8 cellular contexts compared by ENCODE assay signal in genomic region chr7:42237162-42237821, GRCh38. TPM values are rescaled to one million over a fixed set of nuclear protein-coding genes. Genes with fewer than 3 reads are reported as not detected.
A peak's percentile ranks its signal among the peaks of the same experiment; 100 is the strongest.
DNase-seq lines count a peak whose midpoint lies in the region; ATAC-seq and TF ChIP-seq lines count a peak whose summit lies in the region.

GLI3 (minus strand) TSS chr7:42237209; CDS start chr7:42223253, 13,956 bp downstream.

- no TSS peak for BruUV-seq in mammary epithelial cell (replicated peaks; lab: Mats Ljungman, UMichigan)

- WGBS in mammary epithelial cell (ENCODE audit: low coverage, missing lambda C conversion rate) = 10% methylated on average over 2 of the region's 58 CpGs

- H4K20me1 ChIP-seq in mammary epithelial cell (ENCODE audit: insufficient read depth, low read length) = no peaks in the 10 kb centered on the region

- H3K4me2 ChIP-seq in mammary epithelial cell (ENCODE audit: insufficient read depth, low read depth, low read length) = peak within 1 kb of the TSS; percentile 92

- in situ Hi-C loops in mammary epithelial cell (cut with MboI; ENCODE audit: low sequenced_read_pairs in 2 of 2) = loop anchor here in 1 of 2 donors (25.0 kb wide), 2 partner anchors 250 to 450 kb away; no protein-coding TSS in a partner anchor
- in situ Hi-C loops in gastrocnemius medialis (cut with MboI; ENCODE audit: low sequenced_read_pairs in 4 of 4) = loop anchor here in 1 of 4 donors (25.0 kb wide), 1 partner anchor 250 kb away; no protein-coding TSS in a partner anchor

- POLR2A ChIA-PET in GM10248 (lab: Yijun Ruan, JAX) = no interaction called here

- H2AFZ ChIP-seq in mammary epithelial cell (ENCODE audit: low read depth, low read length) = peak within 1 kb of the TSS; percentile 95

- DNase-seq in 8988T (peak; percentile 35), GM10248 (ENCODE audit: extremely low spot score) (peak; percentile 68), NOMO-1 treated with dmso at 0.1 percent for 144 hours (lab: John Stamatoyannopoulos, UW; ENCODE audit: unreplicated experiment) (peak; percentile 17), mammary epithelial cell (peak; percentile 93), iPS-NIHi11 (ENCODE audit: low spot score) (peak; percentile 84), gastrocnemius medialis (peak; percentile 68 to 74), NCI-H187 treated with DMSO at 0.1 percent for 48 hours (lab: John Stamatoyannopoulos, UW) (no peak)

- H3K79me2 ChIP-seq in mammary epithelial cell (ENCODE audit: insufficient read depth, low read length) = peaks cover 45% of the 10 kb centered on the region

- H3K4me1 ChIP-seq in mammary epithelial cell (ENCODE audit: insufficient read depth, low read length) (peaks cover 31% of the 10 kb centered on the region), gastrocnemius medialis (peaks cover 9 to 16% of the 10 kb centered on the region in 2 donors)

- H3K27ac ChIP-seq in mammary epithelial cell (ENCODE audit: insufficient read depth, low read depth, low read length) = peak within 1 kb of the TSS; percentile 81
- peak within 1 kb of the TSS; percentile 78 to 88 (median 82) for H3K27ac ChIP-seq in gastrocnemius medialis

- TF ChIP-seq POLR2A in gastrocnemius medialis (IDR thresholded peaks at IDR 0.05) = peak; percentile 20 to 63

- no peaks in the 10 kb centered on the region for H3K27me3 ChIP-seq in mammary epithelial cell (ENCODE audit: insufficient read depth, low read length)
- H3K27me3 ChIP-seq in gastrocnemius medialis = peaks cover 0 to 18% (median 17%) of the 10 kb centered on the region in 3 donors

- peak; percentile 76 for ATAC-seq in HG02798 (IDR thresholded peaks at IDR 0.05; ENCODE audit: poor library complexity, unreplicated experiment)
- peak; percentile 81 to 86 for ATAC-seq in gastrocnemius medialis

- H3K9me3 ChIP-seq in mammary epithelial cell (replicated peaks; ENCODE audit: insufficient read depth, low read length) (no peaks in the 10 kb centered on the region), gastrocnemius medialis (no peaks in the 10 kb centered on the region)

- no peak for TF ChIP-seq CTCF in GM10248 (IDR thresholded peaks at IDR 0.05; ENCODE audit: control extremely low read depth, extremely low read depth, low read depth, missing control alignments)
- TF ChIP-seq CTCF in mammary epithelial cell (conservative IDR thresholded peaks at IDR 0.05 in 1 of 2, IDR thresholded peaks at IDR 0.05 in 1 of 2; ENCODE audit: extremely low read depth in 1 of 2, insufficient read depth in 1 of 2, low read depth in 1 of 2, low read length in 2 of 2) = peak; percentile 5 to 43
- TF ChIP-seq CTCF in gastrocnemius medialis (IDR thresholded peaks at IDR 0.05 in 4 of 5, conservative IDR thresholded peaks at IDR 0.05 in 1 of 5) = peak in 2 of 5 experiments; percentile 20 to 38

- H3K4me3 ChIP-seq in mammary epithelial cell (replicated peaks in 1 of 3; ENCODE audit: insufficient read depth in 1 of 3, low read depth in 2 of 3, low read length in 3 of 3) (peak within 1 kb of the TSS; percentile 73 to 92 (median 73)), gastrocnemius medialis (peak within 1 kb of the TSS; percentile 78 to 89 (median 82))

- H3K9ac ChIP-seq in mammary epithelial cell (ENCODE audit: insufficient read depth, low read length) = peak within 1 kb of the TSS; percentile 83

- CTCF ChIA-PET in GM10248 (lab: Yijun Ruan, JAX) (no interaction called here), mammary epithelial cell (lab: Charles Lee; ENCODE audit: low non-redundant PET) (no interaction called here)

- intact Hi-C loops in mammary epithelial cell (cut with micrococcal nuclease) = loop anchor here (1.0 to 10.0 kb wide), 8 partner anchors 108 to 598 kb away; no protein-coding TSS in a partner anchor
- intact Hi-C loops in gastrocnemius medialis (cut with DNase I; ENCODE audit: low total_unique reads) = loop anchor here (2.0 to 5.0 kb wide), 2 partner anchors 26 to 260 kb away; no protein-coding TSS in a partner anchor

- dilution Hi-C loops in mammary epithelial cell (cut with HindIII; ENCODE audit: low sequenced_read_pairs) = loop anchor here (25.0 kb wide), 1 partner anchor 250 kb away; no protein-coding TSS in a partner anchor

- H3K36me3 ChIP-seq in mammary epithelial cell (ENCODE audit: insufficient read depth, low read length) (no peaks in the 10 kb centered on the region), gastrocnemius medialis (no peaks in the 10 kb centered on the region)

RNA-seq across cellular contexts. Expression of gene GLI3, which starts in this region (rescaled TPM):
- 10 to 100 TPM in 1 of 2 donors, 1 to 10 TPM in 1; 6.3 to 26.2 TPM for total RNA-seq in mammary epithelial cell
- polyA plus RNA-seq in mammary epithelial cell = 4.3 TPM
- polyA minus RNA-seq in mammary epithelial cell = 44.0 TPM
- 1 to 10 TPM in 1 of 4 donors, under 1 TPM in 3; 0.46 to 1.6 (median 0.81) TPM for total RNA-seq in gastrocnemius medialis
